ENCODE assay signal across 19 cellular contexts in genomic region chr20:59482581-59483187, GRCh38.
"Had no signal": no experiment of that assay in that cellular context is flagged by ENCODE, and none has a peak within 500 bp of the region (broad histone marks: within the 10 kb centered on the region; RNA-seq: fewer than 3 reads in every experiment).

No MANE protein-coding gene starts in this region.

- H3K9me3 Mint-ChIP-seq: memory B cell; mesothelial cell of epicardium; natural killer cell treated with Interleukin-12 subunit alpha and Interleukin-12 subunit beta and Interleukin-15 and Interleukin-18, amount 100 ng/mL, for 72 hours; stimulated activated naive B cell treated with anti-CD40 and anti-IgM and Interleukin-4, amounts not matched to agents 10 μg/mL and 1 μg/mL and 100 μg/mL, for 72 hours; stimulated activated naive CD8-positive, alpha-beta T cell treated with anti-CD3 and anti-CD28 coated beads, Interleukin-15, amount 100 ng/mL, for 72 hours had no signal

- DNase-seq: dermis blood vessel endothelial cell; erythroblast; foreskin keratinocyte; heart left ventricle; hippocampal formation; left lung; lower lobe of right lung; psoas muscle; retina; stimulated activated CD4-positive, alpha-beta T cell treated with anti-CD3 and anti-CD28 coated beads, Interleukin-2, amount 100 ng/mL, for 24 hours; stimulated activated CD4-positive, alpha-beta T cell treated with anti-CD3 and anti-CD28 coated beads, Interleukin-4, amount 100 ng/mL, for 4 hours; stimulated activated naive B cell treated with anti-CD40 and anti-IgM and Interleukin-4, amounts not matched to agents 10 μg/mL and 1 μg/mL and 100 μg/mL, for 72 hours; stimulated activated naive CD8-positive, alpha-beta T cell treated with anti-CD3 and anti-CD28 coated beads, Interleukin-15, amount 100 ng/mL, for 72 hours; testis; upper lobe of right lung had no signal

- ATAC-seq: foreskin keratinocyte; heart left ventricle; left lung; lower lobe of right lung; natural killer cell treated with Interleukin-12 subunit alpha and Interleukin-12 subunit beta and Interleukin-15 and Interleukin-18, amount 100 ng/mL, for 72 hours; psoas muscle; sciatic nerve; stimulated activated naive B cell treated with anti-CD40 and anti-IgM and Interleukin-4, amounts not matched to agents 10 μg/mL and 1 μg/mL and 100 μg/mL, for 72 hours; stimulated activated naive CD8-positive, alpha-beta T cell treated with anti-CD3 and anti-CD28 coated beads, Interleukin-15, amount 100 ng/mL, for 72 hours; upper lobe of right lung had no signal

- H3K4me1 Mint-ChIP-seq: memory B cell; mesothelial cell of epicardium; stimulated activated naive B cell treated with anti-CD40 and anti-IgM and Interleukin-4, amounts not matched to agents 10 μg/mL and 1 μg/mL and 100 μg/mL, for 72 hours; stimulated activated naive CD8-positive, alpha-beta T cell treated with anti-CD3 and anti-CD28 coated beads, Interleukin-15, amount 100 ng/mL, for 72 hours had no signal

- H3K36me3 Mint-ChIP-seq: memory B cell; mesothelial cell of epicardium; natural killer cell treated with Interleukin-12 subunit alpha and Interleukin-12 subunit beta and Interleukin-15 and Interleukin-18, amount 100 ng/mL, for 72 hours; stimulated activated naive B cell treated with anti-CD40 and anti-IgM and Interleukin-4, amounts not matched to agents 10 μg/mL and 1 μg/mL and 100 μg/mL, for 72 hours had no signal

- H3K4me3 Mint-ChIP-seq: memory B cell; mesothelial cell of epicardium; natural killer cell treated with Interleukin-12 subunit alpha and Interleukin-12 subunit beta and Interleukin-15 and Interleukin-18, amount 100 ng/mL, for 72 hours; stimulated activated naive B cell treated with anti-CD40 and anti-IgM and Interleukin-4, amounts not matched to agents 10 μg/mL and 1 μg/mL and 100 μg/mL, for 72 hours; stimulated activated naive CD8-positive, alpha-beta T cell treated with anti-CD3 and anti-CD28 coated beads, Interleukin-15, amount 100 ng/mL, for 72 hours had no signal

- H3K27ac Mint-ChIP-seq: memory B cell; mesothelial cell of epicardium; natural killer cell treated with Interleukin-12 subunit alpha and Interleukin-12 subunit beta and Interleukin-15 and Interleukin-18, amount 100 ng/mL, for 72 hours; stimulated activated naive B cell treated with anti-CD40 and anti-IgM and Interleukin-4, amounts not matched to agents 10 μg/mL and 1 μg/mL and 100 μg/mL, for 72 hours had no signal
